Comparison of ENCODE assay signal across 27 cellular contexts in the genomic region with DNA sequence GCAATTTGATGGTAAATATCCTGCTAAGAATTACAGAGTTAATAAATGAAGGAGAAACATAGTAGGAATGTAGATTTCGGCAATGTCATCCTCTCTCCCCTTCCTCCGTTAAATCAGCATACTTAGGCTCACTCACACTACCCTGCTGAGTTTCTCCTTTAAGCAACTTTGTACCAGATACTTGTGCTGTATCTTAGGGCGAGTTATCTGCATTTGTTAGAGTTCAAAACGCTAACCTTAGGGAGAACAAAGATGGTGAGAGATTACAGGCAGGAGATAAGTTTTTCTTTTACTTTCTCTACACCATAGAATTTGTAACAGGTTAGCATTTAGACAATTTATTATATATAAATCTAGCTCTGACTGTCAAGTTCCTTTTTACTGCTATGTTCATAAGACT. TPM values are rescaled to one million over a fixed set of nuclear protein-coding genes. Genes with fewer than 3 reads are reported as not detected.
DNase-seq lines count a peak whose midpoint lies in the region; ATAC-seq and TF ChIP-seq lines count a peak whose summit lies in the region.
"Had no signal": no experiment of that assay in that cellular context is flagged by ENCODE, and none has a peak within 500 bp of the region (broad histone marks: within the 10 kb centered on the region; RNA-seq: fewer than 3 reads in every experiment).

No MANE protein-coding gene starts in this region.

- CTCF ChIA-PET in CD8-positive, alpha-beta T cell (lab: Charles Lee): no interaction called here

- peak overlapping the region; percentile 47 for H3K27ac Mint-ChIP-seq in CD8-positive, alpha-beta T cell
- H3K27ac Mint-ChIP-seq in effector memory CD8-positive, alpha-beta T cell: peak overlapping the region; percentile 24 to 73
- H3K27ac Mint-ChIP-seq in mesothelial cell of epicardium: peak overlapping the region; percentile 3
- H3K27ac Mint-ChIP-seq: activated naive CD4-positive, alpha-beta T cell treated with anti-CD3 and anti-CD28 coated beads, Interleukin-2, amount 50 U/mL, for 72 hours; CD14-positive monocyte; progenitor cell of endocrine pancreas had no signal

- no peaks in the 10 kb centered on the region for H3K4me1 ChIP-seq in CD8-positive, alpha-beta T cell (ENCODE audit: insufficient read depth, low read length)
- peaks cover 59% of the 10 kb centered on the region for H3K4me1 ChIP-seq in Loucy (ENCODE audit: insufficient read depth, low read length, poor library complexity, severe bottlenecking)
- H3K4me1 ChIP-seq: ascending aorta had no signal

- H3K4me3 ChIP-seq in CD8-positive, alpha-beta T cell (ENCODE audit: low read depth, low read length): no peak overlapping the region
- no peak overlapping the region for H3K4me3 ChIP-seq in Loucy (ENCODE audit: low read length, poor library complexity, severe bottlenecking)
- H3K4me3 ChIP-seq: ascending aorta, left ventricle myocardium inferior, sigmoid colon, stomach, tibial artery had no signal

- no peaks in the 10 kb centered on the region for H3K36me3 ChIP-seq in CD8-positive, alpha-beta T cell (ENCODE audit: insufficient read depth, low read length)
- H3K36me3 ChIP-seq in Loucy (ENCODE audit: insufficient read depth, low read length): no peaks in the 10 kb centered on the region
- H3K36me3 ChIP-seq: ascending aorta, left ventricle myocardium inferior, sigmoid colon, stomach, tibial artery had no signal

- H3K9me2 ChIP-seq in Loucy (replicated peaks; ENCODE audit: low read depth, low read length): no peaks in the 10 kb centered on the region

- no peaks in the 10 kb centered on the region for H3K36me3 Mint-ChIP-seq in CD8-positive, alpha-beta T cell
- no peaks in the 10 kb centered on the region for H3K36me3 Mint-ChIP-seq in effector memory CD8-positive, alpha-beta T cell (ENCODE audit: insufficient read depth)
- H3K36me3 Mint-ChIP-seq in mesothelial cell of epicardium: no peaks in the 10 kb centered on the region
- H3K36me3 Mint-ChIP-seq: CD14-positive monocyte, T-cell had no signal

- intact Hi-C loops in CD8-positive, alpha-beta T cell (cut with DNase I, micrococcal nuclease): no loop called here

- POLR2A ChIA-PET in CD8-positive, alpha-beta T cell (lab: Charles Lee): interaction anchor here (1.2 kb wide), 1 partner anchor 10 kb away, joined by 3 read pairs; no protein-coding TSS in a partner anchor

- H3K27me3 ChIP-seq in CD8-positive, alpha-beta T cell (ENCODE audit: insufficient read depth, low read length): no peaks in the 10 kb centered on the region
- no peaks in the 10 kb centered on the region for H3K27me3 ChIP-seq in Loucy (ENCODE audit: insufficient read depth, low read length, poor library complexity, severe bottlenecking)
- H3K27me3 ChIP-seq: ascending aorta, sigmoid colon, stomach, tibial artery had no signal

- no peaks in the 10 kb centered on the region for H3K79me2 ChIP-seq in Loucy (ENCODE audit: insufficient read depth, low read length)

- H3K4me1 Mint-ChIP-seq in CD8-positive, alpha-beta T cell (ENCODE audit: low read depth): peaks cover 24% of the 10 kb centered on the region
- H3K4me1 Mint-ChIP-seq in effector memory CD8-positive, alpha-beta T cell (ENCODE audit: low read depth in 2 of 2): peaks cover 20 to 34% of the 10 kb centered on the region in 2 donors
- H3K4me1 Mint-ChIP-seq in mesothelial cell of epicardium: peaks cover 41% of the 10 kb centered on the region

- no peaks in the 10 kb centered on the region for H3K9me3 Mint-ChIP-seq in CD8-positive, alpha-beta T cell
- no peaks in the 10 kb centered on the region for H3K9me3 Mint-ChIP-seq in effector memory CD8-positive, alpha-beta T cell
- peaks cover 5% of the 10 kb centered on the region for H3K9me3 Mint-ChIP-seq in mesothelial cell of epicardium
- H3K9me3 Mint-ChIP-seq: activated naive CD4-positive, alpha-beta T cell treated with anti-CD3 and anti-CD28 coated beads, Interleukin-2, amount 50 U/mL, for 72 hours; T-cell had no signal

- H3K27ac ChIP-seq in CD8-positive, alpha-beta T cell (ENCODE audit: low read depth, low read length): no peak overlapping the region
- H3K27ac ChIP-seq: ascending aorta, left ventricle myocardium inferior, sigmoid colon, stomach, tibial artery had no signal

- H3K4me3 Mint-ChIP-seq in CD8-positive, alpha-beta T cell: no peak overlapping the region
- peak overlapping the region in 1 of 2 donors; percentile 39 for H3K4me3 Mint-ChIP-seq in effector memory CD8-positive, alpha-beta T cell
- no peak overlapping the region for H3K4me3 Mint-ChIP-seq in mesothelial cell of epicardium
- H3K4me3 Mint-ChIP-seq: CD14-positive monocyte, T-cell had no signal

- TF ChIP-seq CTCF in CD8-positive, alpha-beta T cell (IDR thresholded peaks at IDR 0.05): no peak
- no peak for TF ChIP-seq CTCF in Loucy (conservative IDR thresholded peaks at IDR 0.05; ENCODE audit: low read length)
- no peak for TF ChIP-seq CTCF in mesothelial cell of epicardium (IDR thresholded peaks at IDR 0.05; ENCODE audit: unreplicated experiment)

- H2AFZ ChIP-seq in Loucy (ENCODE audit: low read length): peak overlapping the region; percentile 7; the same call in 1 of the 2 replicates

- DNase-seq in CD8-positive, alpha-beta T cell: no peak
- no peak for DNase-seq in effector memory CD8-positive, alpha-beta T cell
- DNase-seq in mesothelial cell of epicardium (ENCODE audit: low spot score in 2 of 2, unreplicated experiment in 2 of 2): no peak
- DNase-seq in DMS53 treated with DMSO at 0.1 percent for 48 hours (lab: John Stamatoyannopoulos, UW; ENCODE audit: unreplicated experiment): no peak
- no peak for DNase-seq in activated CD4-positive, alpha-beta T cell treated with anti-CD3 and anti-CD28 coated beads for 4 hours
- DNase-seq: activated CD4-positive, alpha-beta T cell treated with anti-CD3 and anti-CD28 coated beads for 1 hour; caudate nucleus; head of caudate nucleus; left ventricle myocardium inferior; NCI-H1092 treated with DMSO at 0.1 percent for 48 hours; NCI-H2081; NCI-H226; NCI-H774; sigmoid colon; stimulated activated CD4-positive, alpha-beta T cell treated with anti-CD3 and anti-CD28 coated beads, Interleukin-15, amount 100 ng/mL, for 24 hours; stomach; T-cell; tibial artery had no signal

- peak overlapping the region; percentile 1 for H3K9ac ChIP-seq in Loucy (ENCODE audit: low read depth, low read length, poor library complexity, severe bottlenecking)

- 0 out of 2 replicates have a peak, but pooled peaks cover 7% of the 10 kb centered on the region for H3F3A ChIP-seq in Loucy (ENCODE audit: low read depth)

- peak overlapping the region; percentile 9 for H3K4me2 ChIP-seq in Loucy (ENCODE audit: low read depth, low read length, poor library complexity, severe bottlenecking)

- H3K9me3 ChIP-seq in CD8-positive, alpha-beta T cell (ENCODE audit: low read length): no peaks in the 10 kb centered on the region
- peaks cover 6% of the 10 kb centered on the region for H3K9me3 ChIP-seq in Loucy (ENCODE audit: insufficient read depth, low read depth, low read length)
- H3K9me3 ChIP-seq: ascending aorta, left ventricle myocardium inferior, sigmoid colon, stomach, tibial artery had no signal

- no peaks in the 10 kb centered on the region for H3K27me3 Mint-ChIP-seq in CD8-positive, alpha-beta T cell (ENCODE audit: low read depth)
- no peaks in the 10 kb centered on the region for H3K27me3 Mint-ChIP-seq in effector memory CD8-positive, alpha-beta T cell
- no peaks in the 10 kb centered on the region for H3K27me3 Mint-ChIP-seq in mesothelial cell of epicardium (ENCODE audit: low read depth)
- H3K27me3 Mint-ChIP-seq: progenitor cell of endocrine pancreas had no signal

- H4K20me1 ChIP-seq in Loucy (ENCODE audit: insufficient read depth, low read length, poor library complexity, severe bottlenecking): no peaks in the 10 kb centered on the region

- ATAC-seq in CD8-positive, alpha-beta T cell: no peak
- peak; percentile 69 for ATAC-seq in effector memory CD8-positive, alpha-beta T cell (replicated peaks)
- ATAC-seq in HG03442 (IDR thresholded peaks at IDR 0.05; ENCODE audit: unreplicated experiment) (no peak), GM18498 (IDR thresholded peaks at IDR 0.05; ENCODE audit: unreplicated experiment) (no peak)
- ATAC-seq: activated naive CD4-positive, alpha-beta T cell treated with anti-CD3 and anti-CD28 coated beads, Interleukin-2, amount 50 U/mL, for 72 hours; Right ventricle myocardium inferior had no signal

RNA-seq across cellular contexts. Expression of gene SUCNR1, which starts 22.0 kb away (rescaled TPM):
- total RNA-seq in CD8-positive, alpha-beta T cell: not detected
- 0.13 to 0.18 TPM (median 0.13 TPM) in 3 replicates for total RNA-seq in mesothelial cell of epicardium
- total RNA-seq: activated naive CD4-positive, alpha-beta T cell treated with anti-CD3 and anti-CD28 coated beads, Interleukin-2, amount 50 U/mL, for 72 hours; dermis microvascular lymphatic vessel endothelial cell; T-cell had no signal
